9 cellular contexts compared by ENCODE assay signal in genomic region chr6:163412345-163412744, GRCh38. TPM values are rescaled to one million over a fixed set of nuclear protein-coding genes. Genes with fewer than 3 reads are reported as not detected.
DNase-seq lines count a peak whose midpoint lies in the region; ATAC-seq, FAIRE-seq and TF ChIP-seq lines count a peak whose summit lies in the region.
"Had no signal": no experiment of that assay in that cellular context is flagged by ENCODE, and none has a peak within 500 bp of the region (broad histone marks: within the 10 kb centered on the region; RNA-seq: fewer than 3 reads in every experiment).

No MANE protein-coding gene starts in this region.

- no peaks in the 10 kb centered on the region for H3K4me1 ChIP-seq in astrocyte (ENCODE audit: insufficient read depth, low read length)
- H3K4me1 ChIP-seq in left lung, result peaks cover 0 to 26% of the 10 kb centered on the region in 2 donors
- H3K4me1 ChIP-seq in testis, result peaks cover 7% of the 10 kb centered on the region

- no peak for DNase-seq in activated CD4-positive, alpha-beta T cell treated with anti-CD3 and anti-CD28 coated beads, Interleukin-2, amount 10 ng/mL, durations not matched to agents 7 days and 5 days
- DNase-seq in activated CD4-positive, alpha-beta T cell treated with anti-CD3 and anti-CD28 coated beads for 1 hour, result no peak
- DNase-seq in astrocyte (ENCODE audit: low read depth) (no peak), left lung (no peak), testis (no peak), midbrain (lab: John Stamatoyannopoulos, UW) (no peak), T-helper 9 cell (no peak), DMS79 (lab: John Stamatoyannopoulos, UW) (no peak)
- DNase-seq: DND-41 had no signal

- H4K20me1 ChIP-seq in astrocyte (ENCODE audit: insufficient read depth, low read length), result peaks cover 4% of the 10 kb centered on the region

- H3K36me3 Mint-ChIP-seq in activated CD4-positive, alpha-beta T cell treated with anti-CD3 and anti-CD28 coated beads, Interleukin-2, amount 10 ng/mL, durations not matched to agents 7 days and 5 days (ENCODE audit: low read depth), result peaks cover 7% of the 10 kb centered on the region
- no peaks in the 10 kb centered on the region for H3K36me3 Mint-ChIP-seq in astrocyte (ENCODE audit: low read depth, unreplicated experiment)

- H3K27me3 Mint-ChIP-seq in activated CD4-positive, alpha-beta T cell treated with anti-CD3 and anti-CD28 coated beads, Interleukin-2, amount 10 ng/mL, durations not matched to agents 7 days and 5 days, result peaks cover 6% of the 10 kb centered on the region
- no peaks in the 10 kb centered on the region for H3K27me3 Mint-ChIP-seq in astrocyte (ENCODE audit: low read depth, unreplicated experiment)

- TF ChIP-seq CTCF in astrocyte (IDR thresholded peaks at IDR 0.05; ENCODE audit: insufficient read depth, low read depth, low read length) (no peak), left lung (IDR thresholded peaks at IDR 0.05) (no peak), testis (IDR thresholded peaks at IDR 0.05) (no peak)

- FAIRE-seq in astrocyte (lab: Jason Lieb, UNC), result no peak

- H3K9ac ChIP-seq in astrocyte (ENCODE audit: low read length), result peak overlapping the region; percentile 88

- H3K4me3 ChIP-seq in astrocyte (ENCODE audit: insufficient read depth, low read depth, low read length), result peak overlapping the region; percentile 82
- peak overlapping the region; percentile 66 to 68 for H3K4me3 ChIP-seq in left lung
- peak overlapping the region; percentile 90 to 98 for H3K4me3 ChIP-seq in testis

- peaks cover 30% of the 10 kb centered on the region for H3K79me2 ChIP-seq in astrocyte (ENCODE audit: insufficient read depth, low read length)

- intact Hi-C loops in left lung (cut with DNase I) (no loop called here), testis (cut with DNase I; ENCODE audit: low total_unique reads) (no loop called here)

- peak overlapping the region; percentile 88 for H3K4me2 ChIP-seq in astrocyte (ENCODE audit: low read length)

- H3K4me1 Mint-ChIP-seq in activated CD4-positive, alpha-beta T cell treated with anti-CD3 and anti-CD28 coated beads, Interleukin-2, amount 10 ng/mL, durations not matched to agents 7 days and 5 days, result peaks cover 19% of the 10 kb centered on the region
- peaks cover 2% of the 10 kb centered on the region for H3K4me1 Mint-ChIP-seq in astrocyte (ENCODE audit: low read depth, unreplicated experiment)

- no peak for TF ChIP-seq POLR2A in testis (IDR thresholded peaks at IDR 0.05)

- no peaks in the 10 kb centered on the region for H3K9me3 ChIP-seq in astrocyte (ENCODE audit: insufficient read depth, low read depth, low read length)
- H3K9me3 ChIP-seq in left lung, result no peaks in the 10 kb centered on the region
- H3K9me3 ChIP-seq in testis, result no peaks in the 10 kb centered on the region

- WGBS in testis, 2 donors, result 9 to 11% methylated on average over 2 of the region's 2 CpGs

- no peak overlapping the region for H3K27ac ChIP-seq in astrocyte (ENCODE audit: low read depth, low read length)
- peak overlapping the region; percentile 100 for H3K27ac ChIP-seq in left lung
- peak overlapping the region; percentile 99 to 100 for H3K27ac ChIP-seq in testis

- H3K27ac Mint-ChIP-seq in activated CD4-positive, alpha-beta T cell treated with anti-CD3 and anti-CD28 coated beads, Interleukin-2, amount 10 ng/mL, durations not matched to agents 7 days and 5 days, result no peak overlapping the region
- peak overlapping the region; percentile 27 for H3K27ac Mint-ChIP-seq in astrocyte (ENCODE audit: unreplicated experiment)

- POLR2A ChIA-PET in activated CD4-positive, alpha-beta T cell treated with anti-CD3 and anti-CD28 coated beads, Interleukin-2, amount 10 ng/mL, durations not matched to agents 7 days and 5 days (lab: Charles Lee), result no interaction called here

- no peak for ATAC-seq in left lung

- peak overlapping the region; percentile 74 for H3K4me3 Mint-ChIP-seq in activated CD4-positive, alpha-beta T cell treated with anti-CD3 and anti-CD28 coated beads, Interleukin-2, amount 10 ng/mL, durations not matched to agents 7 days and 5 days
- H3K4me3 Mint-ChIP-seq in astrocyte (ENCODE audit: unreplicated experiment), result peak overlapping the region; percentile 86

- H2AFZ ChIP-seq in astrocyte (ENCODE audit: low read depth, low read length), result no peak overlapping the region

- no peaks in the 10 kb centered on the region for H3K36me3 ChIP-seq in astrocyte (ENCODE audit: insufficient read depth, low read length)
- no peaks in the 10 kb centered on the region for H3K36me3 ChIP-seq in left lung
- H3K36me3 ChIP-seq in testis (ENCODE audit: low read depth, missing control alignments), result no peaks in the 10 kb centered on the region

- CTCF ChIA-PET in activated CD4-positive, alpha-beta T cell treated with anti-CD3 and anti-CD28 coated beads, Interleukin-2, amount 10 ng/mL, durations not matched to agents 7 days and 5 days (lab: Charles Lee), result interaction anchor here (1.2 kb wide), 1 partner anchor 13 kb away, joined by 3 read pairs; no protein-coding TSS in a partner anchor

- H3K9me3 Mint-ChIP-seq in activated CD4-positive, alpha-beta T cell treated with anti-CD3 and anti-CD28 coated beads, Interleukin-2, amount 10 ng/mL, durations not matched to agents 7 days and 5 days, result no peaks in the 10 kb centered on the region
- no peaks in the 10 kb centered on the region for H3K9me3 Mint-ChIP-seq in astrocyte (ENCODE audit: unreplicated experiment)

- no peaks in the 10 kb centered on the region for H3K27me3 ChIP-seq in astrocyte (ENCODE audit: insufficient read depth, low read length)
- H3K27me3 ChIP-seq in left lung, result no peaks in the 10 kb centered on the region
- no peaks in the 10 kb centered on the region for H3K27me3 ChIP-seq in testis

RNA-seq across cellular contexts. Expression of gene QKI, which starts 2.2 kb away (rescaled TPM):
- total RNA-seq in activated CD4-positive, alpha-beta T cell treated with anti-CD3 and anti-CD28 coated beads, Interleukin-2, amount 10 ng/mL, durations not matched to agents 7 days and 5 days, result 10 to 100 TPM; 61.7 to 74.7 TPM
- 202 and 204 TPM in 2 replicates for total RNA-seq in astrocyte
- total RNA-seq in left lung, result 100 to 1,000 TPM; 162 to 195 TPM
- total RNA-seq in testis, result 100 to 1,000 TPM; 315 to 366 TPM
- polyA plus RNA-seq in testis (ENCODE audit: insufficient read depth, low read depth, low replicate concordance), result 148 TPM
